ENCODE assay signal across 37 cellular contexts in the genomic region with DNA sequence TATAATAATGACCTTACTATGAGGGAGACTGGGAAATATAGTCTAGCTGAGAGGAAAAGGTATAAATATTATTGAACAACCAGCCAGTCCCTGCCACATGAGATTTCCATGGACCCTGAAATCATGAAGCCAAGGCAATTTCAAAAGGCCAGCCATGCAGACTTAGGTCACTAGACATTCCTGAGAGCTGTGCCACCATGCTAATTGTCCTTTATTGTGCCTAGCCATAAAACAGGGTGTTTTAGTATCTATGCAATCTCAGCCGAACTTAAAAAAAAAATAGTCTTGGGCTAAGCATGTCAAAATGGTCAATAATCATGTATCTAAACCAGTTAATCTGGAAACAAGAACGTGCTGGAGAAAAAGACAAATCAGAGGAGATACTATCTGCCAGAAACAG.
"Had no signal": no experiment of that assay in that cellular context is flagged by ENCODE, and none has a peak within 500 bp of the region (broad histone marks: within the 10 kb centered on the region; RNA-seq: fewer than 3 reads in every experiment).

No MANE protein-coding gene starts in this region.

- ATAC-seq: activated CD8-positive, alpha-beta T cell treated with anti-CD3 and anti-CD28 coated beads for 36 hours; activated naive CD4-positive, alpha-beta T cell treated with anti-CD3 and anti-CD28 coated beads, Interleukin-2, amount 50 U/mL, for 72 hours; activated T-cell treated with anti-CD3 and anti-CD28 coated beads, Interleukin-2, amount 50 U/mL, for 4 hours; activated T-cell treated with anti-CD3 and anti-CD28 coated beads, Interleukin-2, amount 50 U/mL, for 72 hours; activated T-helper 17 cell treated with anti-CD3 and anti-CD28 coated beads, Interleukin-2, amount 50 U/mL, for 72 hours; body of pancreas had no signal

- H3K27ac ChIP-seq: adrenal gland, body of pancreas, brain microvascular endothelial cell, breast epithelium, VCaP had no signal

- H3K9me3 Mint-ChIP-seq: activated B cell treated with CpG ODN at 0.5 μM for 24 hours; activated CD4-positive, alpha-beta memory T cell treated with anti-CD3 and anti-CD28 coated beads for 36 hours; activated CD4-positive, alpha-beta T cell treated with anti-CD3 and anti-CD28 coated beads, Interleukin-2, amount 10 ng/mL, durations not matched to agents 24 days and 14 days; activated CD8-positive, alpha-beta T cell treated with anti-CD3 and anti-CD28 coated beads for 36 hours; activated naive CD4-positive, alpha-beta T cell treated with anti-CD3 and anti-CD28 coated beads for 36 hours; activated naive CD4-positive, alpha-beta T cell treated with anti-CD3 and anti-CD28 coated beads, Interleukin-2, amount 50 U/mL, for 72 hours; activated naive CD8-positive, alpha-beta T cell treated with anti-CD3 and anti-CD28 coated beads for 36 hours; activated T-cell treated with anti-CD3 and anti-CD28 coated beads, Interleukin-2, amount 50 U/mL, for 4 hours; activated T-cell treated with anti-CD3 and anti-CD28 coated beads, Interleukin-2, amount 50 U/mL, for 72 hours; activated T-helper 1 cell treated with anti-CD3 and anti-CD28 coated beads, Interleukin-12 subunit alpha, Interleukin-12 subunit beta, Interleukin-2, Interleukin-4 antibody, amounts not matched to agents 30 ng/mL and 10 ng/mL and 1 ng/mL, durations not matched to agents 14 hours and 24 hours and 36 hours; activated T-helper 17 cell treated with anti-CD3 and anti-CD28 coated beads, Interleukin-2, amount 50 U/mL, for 72 hours; T-helper 1 cell treated with Interleukin-12 subunit alpha and Interleukin-12 subunit beta and Interleukin-4 antibody, amounts not matched to agents 30 μg/mL and 1 μg/mL, for 36 hours; T-helper 2 cell treated with Interferon-gamma antibody and Interleukin-4, amounts not matched to agents 5 μg/mL and 100 μg/mL, for 36 hours had no signal

- H3K9me3 ChIP-seq: adrenal gland, body of pancreas, breast epithelium had no signal

- H3K27ac Mint-ChIP-seq: activated B cell treated with CpG ODN at 0.5 μM for 24 hours; activated CD4-positive, alpha-beta memory T cell treated with anti-CD3 and anti-CD28 coated beads for 36 hours; activated CD4-positive, alpha-beta T cell treated with anti-CD3 and anti-CD28 coated beads, Interleukin-2, amount 10 ng/mL, durations not matched to agents 24 days and 14 days; activated CD8-positive, alpha-beta T cell treated with anti-CD3 and anti-CD28 coated beads for 36 hours; activated naive CD4-positive, alpha-beta T cell treated with anti-CD3 and anti-CD28 coated beads for 36 hours; activated naive CD4-positive, alpha-beta T cell treated with anti-CD3 and anti-CD28 coated beads, Interleukin-2, amount 50 U/mL, for 72 hours; activated naive CD8-positive, alpha-beta T cell treated with anti-CD3 and anti-CD28 coated beads for 36 hours; activated T-cell treated with anti-CD3 and anti-CD28 coated beads, Interleukin-2, amount 50 U/mL, for 72 hours; activated T-helper 1 cell treated with anti-CD3 and anti-CD28 coated beads, Interleukin-12 subunit alpha, Interleukin-12 subunit beta, Interleukin-2, Interleukin-4 antibody, amounts not matched to agents 30 ng/mL and 10 ng/mL and 1 ng/mL, durations not matched to agents 14 hours and 24 hours and 36 hours; activated T-helper 17 cell treated with anti-CD3 and anti-CD28 coated beads, Interleukin-2, amount 50 U/mL, for 72 hours; T-helper 1 cell treated with Interleukin-12 subunit alpha and Interleukin-12 subunit beta and Interleukin-4 antibody, amounts not matched to agents 30 μg/mL and 1 μg/mL, for 36 hours; T-helper 2 cell treated with Interferon-gamma antibody and Interleukin-4, amounts not matched to agents 5 μg/mL and 100 μg/mL, for 36 hours had no signal

- DNase-seq: activated B cell treated with CpG ODN at 0.5 μM for 24 hours; activated CD4-positive, alpha-beta memory T cell treated with anti-CD3 and anti-CD28 coated beads for 36 hours; activated CD4-positive, alpha-beta T cell treated with anti-CD3 and anti-CD28 coated beads for 4 hours; activated CD4-positive, alpha-beta T cell treated with anti-CD3 and anti-CD28 coated beads, Interleukin-2, amount 10 ng/mL, durations not matched to agents 24 days and 14 days; activated CD4-positive, alpha-beta T cell treated with anti-CD3 and anti-CD28 coated beads, Interleukin-2, amount 50 U/mL, for 1 hour; activated CD4-positive, alpha-beta T cell treated with anti-CD3 and anti-CD28 coated beads, Interleukin-2, amount 50 U/mL, for 4 hours; activated CD4-positive, CD25-positive, alpha-beta regulatory T cell treated with anti-CD3 and anti-CD28 coated beads, Interleukin-2, amount 50 U/mL, for 72 hours; activated CD8-positive, alpha-beta memory T cell treated with anti-CD3 and anti-CD28 coated beads, Interleukin-2, amount 50 U/mL, for 4 hours; activated CD8-positive, alpha-beta T cell treated with anti-CD3 and anti-CD28 coated beads for 36 hours; activated effector memory CD4-positive, alpha-beta T cell treated with anti-CD3 and anti-CD28 coated beads, Interleukin-2, amount 50 U/mL, for 16 hours; activated gamma-delta T cell treated with Interleukin-2 at 50 U/mL for 16 hours; activated naive CD4-positive, alpha-beta T cell; activated naive CD4-positive, alpha-beta T cell treated with anti-CD3 and anti-CD28 coated beads for 36 hours; activated naive CD4-positive, alpha-beta T cell treated with anti-CD3 and anti-CD28 coated beads, Interleukin-2, amount 50 U/mL, for 16 hours; activated naive CD8-positive, alpha-beta T cell treated with anti-CD3 and anti-CD28 coated beads for 36 hours; activated T-cell treated with anti-CD3 and anti-CD28 coated beads for 4 hours; activated T-cell treated with anti-CD3 and anti-CD28 coated beads, Interleukin-2, amount 50 U/mL, for 1 hour; activated T-cell treated with anti-CD3 and anti-CD28 coated beads, Interleukin-2, amount 50 U/mL, for 4 hours; activated T-cell treated with anti-CD3 and anti-CD28 coated beads, Interleukin-2, amount 50 U/mL, for 72 hours; adrenal gland; amniotic stem cell; aorta; body of pancreas; brain microvascular endothelial cell; central memory CD4-positive, alpha-beta T cell; T-helper 1 cell; T-helper 2 cell; T-helper 9 cell had no signal

- H3K4me1 Mint-ChIP-seq: activated B cell treated with CpG ODN at 0.5 μM for 24 hours; activated CD4-positive, alpha-beta T cell treated with anti-CD3 and anti-CD28 coated beads, Interleukin-2, amount 10 ng/mL, durations not matched to agents 24 days and 14 days; activated naive CD8-positive, alpha-beta T cell treated with anti-CD3 and anti-CD28 coated beads for 36 hours; activated T-helper 17 cell treated with anti-CD3 and anti-CD28 coated beads, Interleukin-2, amount 50 U/mL, for 72 hours had no signal

- FAIRE-seq: astrocyte, TTC549 had no signal

- H3K36me3 Mint-ChIP-seq: activated CD4-positive, alpha-beta memory T cell treated with anti-CD3 and anti-CD28 coated beads for 36 hours; activated naive CD4-positive, alpha-beta T cell treated with anti-CD3 and anti-CD28 coated beads, Interleukin-2, amount 50 U/mL, for 72 hours; activated naive CD8-positive, alpha-beta T cell treated with anti-CD3 and anti-CD28 coated beads for 36 hours had no signal

- H3K27me3 ChIP-seq: adrenal gland, body of pancreas, brain microvascular endothelial cell, breast epithelium had no signal

- H3K36me3 ChIP-seq: adrenal gland, brain microvascular endothelial cell, breast epithelium had no signal

- H3K27me3 Mint-ChIP-seq: activated B cell treated with CpG ODN at 0.5 μM for 24 hours; activated CD4-positive, alpha-beta T cell treated with anti-CD3 and anti-CD28 coated beads, Interleukin-2, amount 10 ng/mL, durations not matched to agents 24 days and 14 days had no signal

- H3K4me3 Mint-ChIP-seq: activated B cell treated with CpG ODN at 0.5 μM for 24 hours; activated CD4-positive, alpha-beta memory T cell treated with anti-CD3 and anti-CD28 coated beads for 36 hours; activated CD4-positive, alpha-beta T cell treated with anti-CD3 and anti-CD28 coated beads, Interleukin-2, amount 10 ng/mL, durations not matched to agents 24 days and 14 days; activated CD8-positive, alpha-beta T cell treated with anti-CD3 and anti-CD28 coated beads for 36 hours; activated naive CD4-positive, alpha-beta T cell treated with anti-CD3 and anti-CD28 coated beads for 36 hours; activated naive CD8-positive, alpha-beta T cell treated with anti-CD3 and anti-CD28 coated beads for 36 hours; activated T-cell treated with anti-CD3 and anti-CD28 coated beads, Interleukin-2, amount 50 U/mL, for 4 hours; activated T-cell treated with anti-CD3 and anti-CD28 coated beads, Interleukin-2, amount 50 U/mL, for 72 hours; activated T-helper 1 cell treated with anti-CD3 and anti-CD28 coated beads, Interleukin-12 subunit alpha, Interleukin-12 subunit beta, Interleukin-2, Interleukin-4 antibody, amounts not matched to agents 30 ng/mL and 10 ng/mL and 1 ng/mL, durations not matched to agents 14 hours and 24 hours and 36 hours; activated T-helper 17 cell treated with anti-CD3 and anti-CD28 coated beads, Interleukin-2, amount 50 U/mL, for 72 hours; T-helper 1 cell treated with Interleukin-12 subunit alpha and Interleukin-12 subunit beta and Interleukin-4 antibody, amounts not matched to agents 30 μg/mL and 1 μg/mL, for 36 hours; T-helper 2 cell treated with Interferon-gamma antibody and Interleukin-4, amounts not matched to agents 5 μg/mL and 100 μg/mL, for 36 hours had no signal

- H3K4me1 ChIP-seq: adrenal gland, body of pancreas, breast epithelium had no signal

- H3K4me3 ChIP-seq: adrenal gland, body of pancreas, breast epithelium had no signal
